19 cellular contexts compared by ENCODE assay signal in genomic region chr14:101398011-101398410, GRCh38.
DNase-seq lines count a peak whose midpoint lies in the region; ATAC-seq, FAIRE-seq and TF ChIP-seq lines count a peak whose summit lies in the region.
"Had no signal": no experiment of that assay in that cellular context is flagged by ENCODE, and none has a peak within 500 bp of the region (broad histone marks: within the 10 kb centered on the region; RNA-seq: fewer than 3 reads in every experiment).

No MANE protein-coding gene starts in this region.

- H3K4me1 ChIP-seq in HepG2 (ENCODE audit: insufficient read depth, low read length) (no peaks in the 10 kb centered on the region), right lobe of liver (no peaks in the 10 kb centered on the region), mesendoderm (ENCODE audit: control insufficient read depth, low read depth, low read length) (peaks cover 6% of the 10 kb centered on the region)
- H3K4me1 ChIP-seq: BE2C had no signal

- no peak overlapping the region for H3K9ac ChIP-seq in HepG2 (ENCODE audit: insufficient read depth, low read depth, low read length)
- no peak overlapping the region for H3K9ac ChIP-seq in mesendoderm (ENCODE audit: low read length)

- no peak overlapping the region for H2BK5ac ChIP-seq in mesendoderm (ENCODE audit: low read length)

- peaks cover 0 to 32% of the 10 kb centered on the region in 2 experiments; a peak in 2 of 5 replicates for H3K27me3 ChIP-seq in HepG2 (ENCODE audit: control insufficient read depth in 1 of 2, insufficient read depth in 2 of 2, low read length in 2 of 2)
- no peaks in the 10 kb centered on the region for H3K27me3 ChIP-seq in right lobe of liver
- H3K27me3 ChIP-seq in H7 (ENCODE audit: control insufficient read depth, insufficient read depth, low read length), result no peaks in the 10 kb centered on the region
- H3K27me3 ChIP-seq in mesendoderm (ENCODE audit: insufficient read depth, low read length, poor library complexity), result no peaks in the 10 kb centered on the region

- no peak for TF ChIP-seq EP300 in HepG2 (IDR thresholded peaks at IDR 0.05; ENCODE audit: low read depth in 2 of 2, low read length in 2 of 2)
- TF ChIP-seq EP300 in HepG2 (CRISPR knock-in tag; IDR thresholded peaks at IDR 0.05; ENCODE audit: borderline replicate concordance), result no peak

- no peak overlapping the region for H2AK5ac ChIP-seq in mesendoderm (ENCODE audit: low read length)

- H3K4ac ChIP-seq in mesendoderm (ENCODE audit: low read depth, low read length), result no peak overlapping the region

- CTCF ChIA-PET in HepG2 (lab: Yijun Ruan, JAX; ENCODE audit: low intra/inter-chr PET ratio, low total read pairs), result no interaction called here

- no TSS peak for BruUV-seq in HepG2 (replicated peaks; lab: Mats Ljungman, UMichigan)

- POLR2A ChIA-PET in HepG2 (lab: Yijun Ruan, JAX), result interaction anchor here (1.1 kb wide), 1 partner anchor 109 kb away, joined by 3 read pairs; no protein-coding TSS in a partner anchor

- H3K9me3 ChIP-seq in HepG2 (ENCODE audit: low read length), result no peaks in the 10 kb centered on the region
- H3K9me3 ChIP-seq in right lobe of liver, result no peaks in the 10 kb centered on the region
- H3K9me3 ChIP-seq: BE2C had no signal

- intact Hi-C loops in HepG2 (cut with micrococcal nuclease; ENCODE audit: unreplicated experiment), result no loop called here
- intact Hi-C loops in right lobe of liver (cut with DNase I), result no loop called here

- H3K36me3 ChIP-seq in HepG2 (replicated peaks in 1 of 2; ENCODE audit: control insufficient read depth in 1 of 2, insufficient read depth in 2 of 2, low read length in 2 of 2), result no peaks in the 10 kb centered on the region
- no peaks in the 10 kb centered on the region for H3K36me3 ChIP-seq in right lobe of liver
- no peaks in the 10 kb centered on the region for H3K36me3 ChIP-seq in H7 (replicated peaks; ENCODE audit: control insufficient read depth, insufficient read depth, low read length)
- H3K36me3 ChIP-seq in mesendoderm (ENCODE audit: control insufficient read depth, insufficient read depth, low read length), result no peaks in the 10 kb centered on the region
- H3K36me3 ChIP-seq: BE2C had no signal

- H2AFZ ChIP-seq in HepG2 (ENCODE audit: low read length), result no peak overlapping the region

- DNase-seq in HepG2 (ENCODE audit: low spot score) (no peak), right lobe of liver (no peak), H7 (peak; percentile 51), mesendoderm (peak; percentile 31), midbrain (lab: John Stamatoyannopoulos, UW) (no peak), NCI-H226 (no peak)
- DNase-seq: BE2C; C1 segment of cervical spinal cord; CD4-positive, CD25-positive, alpha-beta regulatory T cell; CD8-positive, alpha-beta memory T cell; COR-L47; GDM1; HFFc6 had no signal

- no peak overlapping the region for H2BK15ac ChIP-seq in mesendoderm (replicated peaks; ENCODE audit: low read depth)

- no peak overlapping the region for H3K23ac ChIP-seq in mesendoderm (ENCODE audit: low read length)

- H4K8ac ChIP-seq in mesendoderm (ENCODE audit: low read depth, low read length), result no peak overlapping the region

- H3K27ac ChIP-seq in HepG2 (ENCODE audit: extremely low read length, insufficient read depth, low read length) (no peak overlapping the region), right lobe of liver (no peak overlapping the region), mesendoderm (ENCODE audit: low read depth, low read length) (no peak overlapping the region)

- H3K79me1 ChIP-seq in mesendoderm (ENCODE audit: low read length), result no peaks in the 10 kb centered on the region

- H3K4me2 ChIP-seq in HepG2 (ENCODE audit: low read depth, low read length) (no peak overlapping the region), mesendoderm (ENCODE audit: low read length) (no peak overlapping the region)

- no peak for TF ChIP-seq POLR2A in HepG2 (IDR thresholded peaks at IDR 0.05; ENCODE audit: insufficient read depth in 1 of 2, low read depth in 2 of 2, low read length in 2 of 2)
- no peak for TF ChIP-seq POLR2A in right lobe of liver (IDR thresholded peaks at IDR 0.05)

- H3K4me3 ChIP-seq in HepG2 (replicated peaks in 1 of 3; ENCODE audit: insufficient read depth in 1 of 3, low read depth in 2 of 3, low read length in 3 of 3) (no peak overlapping the region), right lobe of liver (no peak overlapping the region), H7 (ENCODE audit: insufficient read depth, low read depth, low read length) (no peak overlapping the region), mesendoderm (ENCODE audit: low read length) (no peak overlapping the region)

- in situ Hi-C loops in HepG2 (cut with HindIII; ENCODE audit: extremely low pct_ligation_motif_present, low pct_unique_long_range_greater_than_20kb), result no loop called here

- no peak for ATAC-seq in HepG2
- ATAC-seq in right lobe of liver, result no peak
- ATAC-seq in GM21515 (IDR thresholded peaks at IDR 0.05; ENCODE audit: unreplicated experiment), result no peak
- ATAC-seq: HCT116 had no signal

- no peak overlapping the region for H2BK120ac ChIP-seq in mesendoderm (ENCODE audit: low read depth, low read length)

- H4K20me1 ChIP-seq in HepG2 (ENCODE audit: insufficient read depth, low read length), result no peaks in the 10 kb centered on the region

- TF ChIP-seq RAD21 in HepG2 (CRISPR knock-in tag; IDR thresholded peaks at IDR 0.05), result no peak

- no peak overlapping the region for H3K18ac ChIP-seq in mesendoderm (ENCODE audit: low read length)

- no peak overlapping the region for H3K56ac ChIP-seq in mesendoderm (ENCODE audit: low read length)

- no peak for FAIRE-seq in HepG2 (lab: Jason Lieb, UNC)
- FAIRE-seq: D721Med, GM12892, GM18507, H54 had no signal

- H3K79me2 ChIP-seq in HepG2 (ENCODE audit: insufficient read depth, low read length), result no peaks in the 10 kb centered on the region
- no peaks in the 10 kb centered on the region for H3K79me2 ChIP-seq in mesendoderm (ENCODE audit: control insufficient read depth, insufficient read depth, low read length)

- H4K5ac ChIP-seq in mesendoderm (ENCODE audit: low read length), result no peak overlapping the region

- TF ChIP-seq CTCF in HepG2 (CRISPR knock-in tag; IDR thresholded peaks at IDR 0.05), result peak; percentile 22; the same call in 1 of the 2 replicates
- TF ChIP-seq CTCF in right lobe of liver (IDR thresholded peaks at IDR 0.05), result no peak

- WGBS in HepG2 (ENCODE audit: low lambda C conversion rate), result 54% methylated on average over 14 of the region's 14 CpGs
- 73% methylated on average over 3 of the region's 14 CpGs for WGBS in right lobe of liver (ENCODE audit: insufficient coverage, low coverage, low lambda C conversion rate, missing lambda C conversion rate)
- WGBS in mesendoderm (ENCODE audit: extremely low coverage, insufficient coverage, low lambda C conversion rate), result no CpG with 5 or more reads among the region's 14 CpGs

TF ChIP-seq in HepG2, 621 proteins besides CTCF, POLR2A, EP300 and RAD21 (continues in another document):
- peak; percentile 27; the same call in 1 of the 2 replicates for TF ChIP-seq RARA (CRISPR knock-in tag; IDR thresholded peaks at IDR 0.05)
- TF ChIP-seq ZBTB38 (CRISPR knock-in tag; IDR thresholded peaks at IDR 0.05), result no peak
- TF ChIP-seq ZNF687 (CRISPR knock-in tag; IDR thresholded peaks at IDR 0.05), result 0 out of 2 replicates have a peak, but pooled peaks have one; percentile 16
- peak; percentile 37 for TF ChIP-seq STAG1 (CRISPR knock-in tag; IDR thresholded peaks at IDR 0.05)
- no peak for TF ChIP-seq ZNF790 (CRISPR knock-in tag; IDR thresholded peaks at IDR 0.05; ENCODE audit: borderline replicate concordance)
- TF ChIP-seq BRF2 (CRISPR knock-in tag; IDR thresholded peaks at IDR 0.05), result no peak

Comparison
In these comparisons a context has a peak if more than half of its experiments do, and no peak if none do; other contexts are left out.
1. DNase-seq: peak in H7 (single experiment) and mesendoderm (single experiment); none in HepG2 (single experiment), right lobe of liver (0 of 3), midbrain (single experiment) and NCI-H226 (single experiment).